ENCODE assay signal across 13 cellular contexts in the genomic region with DNA sequence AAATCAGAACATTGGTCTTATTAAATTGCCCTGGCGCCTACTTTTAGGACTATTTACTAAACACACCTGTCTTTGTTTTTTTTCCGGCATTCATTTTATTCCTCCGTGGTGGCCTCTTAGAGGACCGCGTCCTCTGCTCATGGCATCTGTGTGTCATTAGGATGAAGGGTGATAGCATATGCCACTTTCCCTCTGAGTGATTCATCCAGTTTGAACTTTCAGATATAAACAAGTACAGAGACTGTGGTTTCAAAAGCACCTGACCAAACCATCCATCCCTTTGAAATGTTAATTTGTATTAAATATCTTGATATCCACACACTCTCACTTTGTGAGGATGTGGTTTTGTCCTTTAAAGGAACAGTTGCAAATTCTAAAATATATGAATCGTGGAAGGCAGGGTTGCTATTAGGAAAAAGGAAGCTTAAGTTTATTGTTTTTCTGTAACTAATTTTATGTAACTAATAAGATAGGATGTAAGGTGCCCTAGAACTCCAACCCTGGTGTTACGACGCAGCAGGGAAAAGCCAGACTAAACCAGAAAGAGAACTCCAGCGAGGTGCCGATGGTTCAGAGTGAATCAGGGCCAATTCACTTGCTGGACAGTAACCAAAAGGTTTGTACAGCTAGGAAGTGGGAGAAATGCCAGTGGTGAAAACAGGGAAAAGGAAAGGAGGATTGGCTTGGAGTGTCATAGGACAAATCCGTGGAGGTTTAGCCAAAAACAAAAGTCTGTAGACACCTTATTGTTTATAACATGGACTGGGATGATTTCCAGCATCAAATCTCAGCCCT.
DNase-seq lines count a peak whose midpoint lies in the region; ATAC-seq and TF ChIP-seq lines count a peak whose summit lies in the region.
"Had no signal": no experiment of that assay in that cellular context is flagged by ENCODE, and none has a peak within 500 bp of the region (broad histone marks: within the 10 kb centered on the region; RNA-seq: fewer than 3 reads in every experiment).

No MANE protein-coding gene starts in this region.

- no peak overlapping the region for H3K18ac ChIP-seq in trophoblast cell (ENCODE audit: low read length)

- intact Hi-C loops in left ventricle myocardium inferior (cut with micrococcal nuclease): no loop called here

- H2AK5ac ChIP-seq in trophoblast cell (ENCODE audit: low read length): no peak overlapping the region

- H3K27me3 ChIP-seq in left ventricle myocardium inferior (ENCODE audit: low read depth): no peaks in the 10 kb centered on the region
- H3K27me3 ChIP-seq in trophoblast cell (ENCODE audit: insufficient read depth, low read length): no peaks in the 10 kb centered on the region
- H3K27me3 ChIP-seq: tibial artery had no signal

- H4K91ac ChIP-seq in trophoblast cell (ENCODE audit: low read depth, low read length): no peak overlapping the region

- TF ChIP-seq CTCF in HFF-Myc (IDR thresholded peaks at IDR 0.05; ENCODE audit: low read depth, low read length, missing control alignments) (no peak), left ventricle myocardium inferior (IDR thresholded peaks at IDR 0.05; ENCODE audit: borderline replicate concordance) (no peak)

- H3K23ac ChIP-seq in trophoblast cell (ENCODE audit: low read length): no peak overlapping the region

- peaks cover 7% of the 10 kb centered on the region for H3K36me3 Mint-ChIP-seq in activated naive CD8-positive, alpha-beta T cell

- no peak overlapping the region for H4K12ac ChIP-seq in trophoblast cell (ENCODE audit: low read depth, low read length)

- H3K14ac ChIP-seq in trophoblast cell (ENCODE audit: low read length): no peak overlapping the region

- H3K27ac ChIP-seq in left ventricle myocardium inferior (replicated peaks): peak overlapping the region; percentile 47
- H3K27ac ChIP-seq in trophoblast cell (ENCODE audit: low read depth, low read length): no peak overlapping the region
- H3K27ac ChIP-seq: tibial artery had no signal

- peak; percentile 29 for DNase-seq in AG20443 (ENCODE audit: low spot score)
- DNase-seq in HFF-Myc (ENCODE audit: extremely low read depth, low read depth): peak; percentile 21
- DNase-seq in left ventricle myocardium inferior: no peak
- no peak for DNase-seq in amniotic stem cell (lab: John Stamatoyannopoulos, UW)
- no peak for DNase-seq in trophoblast cell
- DNase-seq: activated CD4-positive, alpha-beta T cell treated with anti-CD3 and anti-CD28 coated beads for 48 hours; mesendoderm; NCI-H774; stimulated activated CD4-positive, alpha-beta T cell treated with anti-CD3 and anti-CD28 coated beads, Interleukin-15, amount 100 ng/mL, for 24 hours; tibial artery had no signal

- H2BK12ac ChIP-seq in trophoblast cell (ENCODE audit: low read length): no peak overlapping the region

- H3K4me3 Mint-ChIP-seq in activated naive CD8-positive, alpha-beta T cell: no peak overlapping the region

- no peak overlapping the region for H2AFZ ChIP-seq in trophoblast cell (ENCODE audit: insufficient read depth, low read length, poor library complexity)

- WGBS in trophoblast cell (ENCODE audit: extremely low coverage, insufficient coverage, insufficient read length): no CpG with 5 or more reads among the region's 11 CpGs

- H3K4me1 ChIP-seq in left ventricle myocardium inferior: peaks cover 23% of the 10 kb centered on the region
- no peaks in the 10 kb centered on the region for H3K4me1 ChIP-seq in trophoblast cell (ENCODE audit: control insufficient read depth in 1 of 2, insufficient read depth in 2 of 2, low read length in 2 of 2)
- H3K4me1 ChIP-seq: tibial artery had no signal

- no peaks in the 10 kb centered on the region for H3K9me3 ChIP-seq in left ventricle myocardium inferior (replicated peaks)
- H3K9me3 ChIP-seq in trophoblast cell (ENCODE audit: insufficient read depth, low read depth, low read length): no peaks in the 10 kb centered on the region
- H3K9me3 ChIP-seq: tibial artery had no signal

- H2BK120ac ChIP-seq in trophoblast cell (ENCODE audit: insufficient read depth, low read length, poor library complexity): no peak overlapping the region

- H3K4ac ChIP-seq in trophoblast cell (ENCODE audit: low read depth, low read length): no peak overlapping the region

- no peak overlapping the region for H2BK5ac ChIP-seq in trophoblast cell (ENCODE audit: low read depth, low read length, poor library complexity)

- H3K27ac Mint-ChIP-seq in activated naive CD8-positive, alpha-beta T cell: peak overlapping the region; percentile 75

- ATAC-seq in HG03159 (IDR thresholded peaks at IDR 0.05; ENCODE audit: unreplicated experiment) (no peak), HG03432 (IDR thresholded peaks at IDR 0.05; ENCODE audit: unreplicated experiment) (no peak)

- H3K9me3 Mint-ChIP-seq in activated naive CD8-positive, alpha-beta T cell (ENCODE audit: low read depth): no peaks in the 10 kb centered on the region

- H3K36me3 ChIP-seq in left ventricle myocardium inferior (no peaks in the 10 kb centered on the region), trophoblast cell (ENCODE audit: control insufficient read depth in 1 of 2, insufficient read depth in 2 of 2, low read length in 2 of 2) (no peaks in the 10 kb centered on the region)

- H3K9ac ChIP-seq in trophoblast cell (ENCODE audit: low read length): no peak overlapping the region

- H3K79me2 ChIP-seq in trophoblast cell (ENCODE audit: control insufficient read depth, insufficient read depth, low read length, poor library complexity): no peaks in the 10 kb centered on the region

- H3K4me3 ChIP-seq in HFF-Myc (replicated peaks; ENCODE audit: low read depth, low read length) (no peak overlapping the region), left ventricle myocardium inferior (no peak overlapping the region), trophoblast cell (ENCODE audit: low read depth, low read length) (no peak overlapping the region)
- H3K4me3 ChIP-seq: tibial artery had no signal

- H3K4me2 ChIP-seq in trophoblast cell (ENCODE audit: low read length): no peak overlapping the region

- H3K4me1 Mint-ChIP-seq in activated naive CD8-positive, alpha-beta T cell (ENCODE audit: low read depth): peaks cover 27% of the 10 kb centered on the region

- no peaks in the 10 kb centered on the region for H3K79me1 ChIP-seq in trophoblast cell (ENCODE audit: low read length)

- no peak overlapping the region for H4K8ac ChIP-seq in trophoblast cell (ENCODE audit: low read depth, low read length)

- H3K27me3 Mint-ChIP-seq in activated naive CD8-positive, alpha-beta T cell: no peaks in the 10 kb centered on the region

Comparison
In these comparisons a context has a peak if more than half of its experiments do, and no peak if none do; other contexts are left out.
1. DNase-seq: peak in AG20443 (single experiment) and HFF-Myc (single experiment); none in left ventricle myocardium inferior (single experiment), amniotic stem cell (single experiment) and trophoblast cell (0 of 2).